In the genomic region with DNA sequence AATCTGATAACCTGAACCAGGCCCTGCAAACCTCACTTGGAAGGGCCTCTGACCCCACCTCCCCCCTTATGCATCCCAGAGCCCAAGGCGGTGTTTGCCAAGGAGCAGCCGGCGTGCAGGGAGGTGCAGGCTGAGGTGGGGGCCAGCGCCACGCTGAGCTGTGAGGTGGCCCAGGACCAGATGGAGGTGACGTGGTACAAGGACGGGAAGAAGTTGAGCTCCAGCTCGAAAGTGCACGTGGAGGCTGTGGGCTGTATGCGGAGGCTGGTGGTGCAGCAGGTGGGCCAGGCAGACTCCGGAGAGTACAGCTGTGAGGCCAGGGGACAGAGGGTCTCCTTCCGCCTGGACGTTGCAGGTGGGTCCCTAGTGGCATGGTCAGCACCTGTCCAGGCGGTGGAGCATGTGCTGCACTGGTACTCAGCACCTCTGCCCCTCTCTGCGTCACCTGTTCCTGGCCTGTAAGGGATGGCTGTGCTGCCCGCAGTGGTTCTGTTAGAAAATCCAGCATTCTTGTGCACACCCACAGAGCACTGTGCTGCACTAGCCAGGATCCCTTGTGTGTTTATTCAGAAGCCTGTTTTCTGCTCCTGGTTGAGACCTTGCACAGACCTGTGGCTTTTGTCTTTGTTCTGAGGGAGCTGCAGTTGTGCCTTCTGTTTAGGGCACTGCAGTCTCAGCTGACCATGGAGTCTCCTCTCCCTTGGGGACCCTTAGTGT, we compare ENCODE assay signal across 1 cellular context.
TF ChIP-seq lines count a peak whose summit lies in the region.

No MANE protein-coding gene starts in this region.

TF ChIP-seq in K562, 482 proteins besides CTCF, POLR2A, EP300 and RAD21:
- TF ChIP-seq RBFOX2 (IDR thresholded peaks at IDR 0.05; ENCODE audit: low read depth, low read length) = 0 out of 2 replicates have a peak, but pooled peaks have one; percentile 19
- TF ChIP-seq NCOA6 (IDR thresholded peaks at IDR 0.05) = no peak
- TF ChIP-seq RNF2 (IDR thresholded peaks at IDR 0.05) = no peak
